Comparison of ENCODE assay signal across 1 cellular context in the genomic region with DNA sequence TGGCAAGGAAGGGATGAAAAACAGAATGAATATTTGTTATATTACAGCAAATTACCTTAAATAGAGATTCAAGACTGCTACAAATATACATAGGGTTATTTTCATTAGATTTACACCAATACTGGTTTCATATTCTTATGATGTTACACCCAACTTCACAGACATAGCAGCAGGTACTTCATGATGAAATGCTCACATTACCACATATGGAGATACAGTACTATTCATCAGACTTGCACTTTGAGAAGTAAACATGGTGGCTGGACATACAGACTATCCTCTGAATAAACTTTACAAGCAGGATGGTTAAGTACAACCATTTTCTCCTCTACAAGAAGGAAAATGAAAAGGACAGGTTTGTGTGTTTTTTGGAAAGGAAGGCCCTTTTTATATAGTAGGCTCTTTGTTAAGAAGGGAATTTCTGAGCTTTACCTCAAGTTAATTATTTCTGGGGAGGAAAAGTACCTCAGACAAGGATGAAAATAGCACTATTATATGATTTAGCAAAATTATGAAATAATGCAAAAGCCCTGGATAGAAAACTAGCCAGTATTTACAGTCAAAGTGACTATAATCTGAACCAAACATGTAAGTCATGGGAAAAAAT.
A peak's percentile ranks its signal among the peaks of the same experiment; 100 is the strongest.
TF ChIP-seq lines count a peak whose summit lies in the region.

No MANE protein-coding gene starts in this region.

TF ChIP-seq in HepG2, 621 proteins besides CTCF, POLR2A, EP300 and RAD21 (continued from another document):
- TF ChIP-seq, protein P1, sequence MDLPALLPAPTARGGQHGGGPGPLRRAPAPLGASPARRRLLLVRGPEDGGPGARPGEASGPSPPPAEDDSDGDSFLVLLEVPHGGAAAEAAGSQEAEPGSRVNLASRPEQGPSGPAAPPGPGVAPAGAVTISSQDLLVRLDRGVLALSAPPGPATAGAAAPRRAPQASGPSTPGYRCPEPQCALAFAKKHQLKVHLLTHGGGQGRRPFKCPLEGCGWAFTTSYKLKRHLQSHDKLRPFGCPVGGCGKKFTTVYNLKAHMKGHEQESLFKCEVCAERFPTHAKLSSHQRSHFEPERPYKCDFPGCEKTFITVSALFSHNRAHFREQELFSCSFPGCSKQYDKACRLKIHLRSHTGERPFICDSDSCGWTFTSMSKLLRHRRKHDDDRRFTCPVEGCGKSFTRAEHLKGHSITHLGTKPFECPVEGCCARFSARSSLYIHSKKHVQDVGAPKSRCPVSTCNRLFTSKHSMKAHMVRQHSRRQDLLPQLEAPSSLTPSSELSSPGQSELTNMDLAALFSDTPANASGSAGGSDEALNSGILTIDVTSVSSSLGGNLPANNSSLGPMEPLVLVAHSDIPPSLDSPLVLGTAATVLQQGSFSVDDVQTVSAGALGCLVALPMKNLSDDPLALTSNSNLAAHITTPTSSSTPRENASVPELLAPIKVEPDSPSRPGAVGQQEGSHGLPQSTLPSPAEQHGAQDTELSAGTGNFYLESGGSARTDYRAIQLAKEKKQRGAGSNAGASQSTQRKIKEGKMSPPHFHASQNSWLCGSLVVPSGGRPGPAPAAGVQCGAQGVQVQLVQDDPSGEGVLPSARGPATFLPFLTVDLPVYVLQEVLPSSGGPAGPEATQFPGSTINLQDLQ (CRISPR knock-in tag; IDR thresholded peaks at IDR 0.05) = no peak
- TF ChIP-seq CCDC6 (CRISPR knock-in tag; IDR thresholded peaks at IDR 0.05) (no peak), ZFP82 (CRISPR knock-in tag; IDR thresholded peaks at IDR 0.05; ENCODE audit: borderline replicate concordance) (no peak), RELA (CRISPR knock-in tag; IDR thresholded peaks at IDR 0.05) (no peak), ZNF335 (CRISPR knock-in tag; IDR thresholded peaks at IDR 0.05) (no peak), YY1 (IDR thresholded peaks at IDR 0.05; ENCODE audit: insufficient read depth, insufficient replicate concordance, low read depth, low read length) (peak; percentile 17), NCOA2 (CRISPR knock-in tag; IDR thresholded peaks at IDR 0.05) (no peak), SALL1 (CRISPR knock-in tag; IDR thresholded peaks at IDR 0.05) (no peak), ZNF83 (CRISPR knock-in tag; IDR thresholded peaks at IDR 0.05; ENCODE audit: borderline replicate concordance) (no peak), SSRP1 (CRISPR knock-in tag; IDR thresholded peaks at IDR 0.05) (no peak), FOXA1 (IDR thresholded peaks at IDR 0.05) (no peak), FOXA1 (CRISPR knock-in tag; IDR thresholded peaks at IDR 0.05) (peak; percentile 44; the same call in 1 of the 2 replicates), ZNF572 (CRISPR knock-in tag; IDR thresholded peaks at IDR 0.05) (no peak), HNRNPLL (IDR thresholded peaks at IDR 0.05; ENCODE audit: low read depth, low read length, poor library complexity, severe bottlenecking) (no peak), MAF1 (CRISPR knock-in tag; IDR thresholded peaks at IDR 0.05; ENCODE audit: borderline replicate concordance) (no peak), PAWR (CRISPR knock-in tag; IDR thresholded peaks at IDR 0.05; ENCODE audit: borderline replicate concordance) (no peak), ZFP90 (CRISPR knock-in tag; IDR thresholded peaks at IDR 0.05; ENCODE audit: borderline replicate concordance) (no peak), AKAP8 (CRISPR knock-in tag; IDR thresholded peaks at IDR 0.05) (no peak), ZNF263 (CRISPR knock-in tag; IDR thresholded peaks at IDR 0.05) (no peak), FOXA3 (CRISPR knock-in tag; IDR thresholded peaks at IDR 0.05) (peak; percentile 51), HNRNPH1 (optimal IDR thresholded peaks at IDR 0.05; ENCODE audit: low read depth, low read length) (no peak), HCFC1 (IDR thresholded peaks at IDR 0.05; ENCODE audit: low read depth, low read length) (no peak)
- TF ChIP-seq, protein P2, sequence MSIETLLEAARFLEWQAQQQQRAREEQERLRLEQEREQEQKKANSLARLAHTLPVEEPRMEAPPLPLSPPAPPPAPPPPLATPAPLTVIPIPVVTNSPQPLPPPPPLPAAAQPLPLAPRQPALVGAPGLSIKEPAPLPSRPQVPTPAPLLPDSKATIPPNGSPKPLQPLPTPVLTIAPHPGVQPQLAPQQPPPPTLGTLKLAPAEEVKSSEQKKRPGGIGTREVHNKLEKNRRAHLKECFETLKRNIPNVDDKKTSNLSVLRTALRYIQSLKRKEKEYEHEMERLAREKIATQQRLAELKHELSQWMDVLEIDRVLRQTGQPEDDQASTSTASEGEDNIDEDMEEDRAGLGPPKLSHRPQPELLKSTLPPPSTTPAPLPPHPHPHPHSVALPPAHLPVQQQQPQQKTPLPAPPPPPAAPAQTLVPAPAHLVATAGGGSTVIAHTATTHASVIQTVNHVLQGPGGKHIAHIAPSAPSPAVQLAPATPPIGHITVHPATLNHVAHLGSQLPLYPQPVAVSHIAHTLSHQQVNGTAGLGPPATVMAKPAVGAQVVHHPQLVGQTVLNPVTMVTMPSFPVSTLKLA (IDR thresholded peaks at IDR 0.05) = no peak
- TF ChIP-seq, protein P3, sequence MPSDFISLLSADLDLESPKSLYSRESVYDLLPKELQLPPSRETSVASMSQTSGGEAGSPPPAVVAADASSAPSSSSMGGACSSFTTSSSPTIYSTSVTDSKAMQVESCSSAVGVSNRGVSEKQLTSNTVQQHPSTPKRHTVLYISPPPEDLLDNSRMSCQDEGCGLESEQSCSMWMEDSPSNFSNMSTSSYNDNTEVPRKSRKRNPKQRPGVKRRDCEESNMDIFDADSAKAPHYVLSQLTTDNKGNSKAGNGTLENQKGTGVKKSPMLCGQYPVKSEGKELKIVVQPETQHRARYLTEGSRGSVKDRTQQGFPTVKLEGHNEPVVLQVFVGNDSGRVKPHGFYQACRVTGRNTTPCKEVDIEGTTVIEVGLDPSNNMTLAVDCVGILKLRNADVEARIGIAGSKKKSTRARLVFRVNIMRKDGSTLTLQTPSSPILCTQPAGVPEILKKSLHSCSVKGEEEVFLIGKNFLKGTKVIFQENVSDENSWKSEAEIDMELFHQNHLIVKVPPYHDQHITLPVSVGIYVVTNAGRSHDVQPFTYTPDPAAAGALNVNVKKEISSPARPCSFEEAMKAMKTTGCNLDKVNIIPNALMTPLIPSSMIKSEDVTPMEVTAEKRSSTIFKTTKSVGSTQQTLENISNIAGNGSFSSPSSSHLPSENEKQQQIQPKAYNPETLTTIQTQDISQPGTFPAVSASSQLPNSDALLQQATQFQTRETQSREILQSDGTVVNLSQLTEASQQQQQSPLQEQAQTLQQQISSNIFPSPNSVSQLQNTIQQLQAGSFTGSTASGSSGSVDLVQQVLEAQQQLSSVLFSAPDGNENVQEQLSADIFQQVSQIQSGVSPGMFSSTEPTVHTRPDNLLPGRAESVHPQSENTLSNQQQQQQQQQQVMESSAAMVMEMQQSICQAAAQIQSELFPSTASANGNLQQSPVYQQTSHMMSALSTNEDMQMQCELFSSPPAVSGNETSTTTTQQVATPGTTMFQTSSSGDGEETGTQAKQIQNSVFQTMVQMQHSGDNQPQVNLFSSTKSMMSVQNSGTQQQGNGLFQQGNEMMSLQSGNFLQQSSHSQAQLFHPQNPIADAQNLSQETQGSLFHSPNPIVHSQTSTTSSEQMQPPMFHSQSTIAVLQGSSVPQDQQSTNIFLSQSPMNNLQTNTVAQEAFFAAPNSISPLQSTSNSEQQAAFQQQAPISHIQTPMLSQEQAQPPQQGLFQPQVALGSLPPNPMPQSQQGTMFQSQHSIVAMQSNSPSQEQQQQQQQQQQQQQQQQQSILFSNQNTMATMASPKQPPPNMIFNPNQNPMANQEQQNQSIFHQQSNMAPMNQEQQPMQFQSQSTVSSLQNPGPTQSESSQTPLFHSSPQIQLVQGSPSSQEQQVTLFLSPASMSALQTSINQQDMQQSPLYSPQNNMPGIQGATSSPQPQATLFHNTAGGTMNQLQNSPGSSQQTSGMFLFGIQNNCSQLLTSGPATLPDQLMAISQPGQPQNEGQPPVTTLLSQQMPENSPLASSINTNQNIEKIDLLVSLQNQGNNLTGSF (CRISPR knock-in tag; IDR thresholded peaks at IDR 0.05) = no peak
- TF ChIP-seq, protein P4, sequence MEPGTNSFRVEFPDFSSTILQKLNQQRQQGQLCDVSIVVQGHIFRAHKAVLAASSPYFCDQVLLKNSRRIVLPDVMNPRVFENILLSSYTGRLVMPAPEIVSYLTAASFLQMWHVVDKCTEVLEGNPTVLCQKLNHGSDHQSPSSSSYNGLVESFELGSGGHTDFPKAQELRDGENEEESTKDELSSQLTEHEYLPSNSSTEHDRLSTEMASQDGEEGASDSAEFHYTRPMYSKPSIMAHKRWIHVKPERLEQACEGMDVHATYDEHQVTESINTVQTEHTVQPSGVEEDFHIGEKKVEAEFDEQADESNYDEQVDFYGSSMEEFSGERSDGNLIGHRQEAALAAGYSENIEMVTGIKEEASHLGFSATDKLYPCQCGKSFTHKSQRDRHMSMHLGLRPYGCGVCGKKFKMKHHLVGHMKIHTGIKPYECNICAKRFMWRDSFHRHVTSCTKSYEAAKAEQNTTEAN (CRISPR knock-in tag; conservative IDR thresholded peaks at IDR 0.05) = no peak
